Comparison of ENCODE assay signal across 1 cellular context in genomic region chr10:118960166-118961090, GRCh38.
TF ChIP-seq lines count a peak whose summit lies in the region.

No MANE protein-coding gene starts in this region.

TF ChIP-seq in IMR-90, 13 proteins besides CTCF, POLR2A, EP300 and RAD21 (continued from another document):
- TF ChIP-seq NFE2L2 (IDR thresholded peaks at IDR 0.05; ENCODE audit: low read depth, low read length) (no peak), BHLHE40 (IDR thresholded peaks at IDR 0.05; ENCODE audit: low read depth, low read length) (no peak), MXI1 (IDR thresholded peaks at IDR 0.05; ENCODE audit: borderline replicate concordance, low read depth, low read length) (no peak), FOS (IDR thresholded peaks at IDR 0.05; ENCODE audit: low read depth, low read length) (no peak)
